Comparison of ENCODE assay signal across 11 cellular contexts in genomic region chr10:48496831-48497792, GRCh38.
DNase-seq lines count a peak whose midpoint lies in the region; ATAC-seq and TF ChIP-seq lines count a peak whose summit lies in the region.
"Had no signal": no experiment of that assay in that cellular context is flagged by ENCODE, and none has a peak within 500 bp of the region (broad histone marks: within the 10 kb centered on the region; RNA-seq: fewer than 3 reads in every experiment).

No MANE protein-coding gene starts in this region.

- ATAC-seq in SK-N-SH treated with all-trans-retinoic acid at 6 μM for 48 hours (peak; percentile 94), HG02678 (IDR thresholded peaks at IDR 0.05; ENCODE audit: unreplicated experiment) (no peak), HG02610 (IDR thresholded peaks at IDR 0.05; ENCODE audit: unreplicated experiment) (no peak), HG03520 (IDR thresholded peaks at IDR 0.05; ENCODE audit: unreplicated experiment) (no peak)

- DNase-seq in H4 (ENCODE audit: low spot score) = peak; percentile 68
- DNase-seq in fibroblast of the aortic adventitia (ENCODE audit: low read depth) = peak; percentile 79
- peak; percentile 17 for DNase-seq in retinal pigment epithelial cell (ENCODE audit: low read depth)
- no peak for DNase-seq in NCI-H345 (lab: John Stamatoyannopoulos, UW)
- DNase-seq: activated naive CD4-positive, alpha-beta T cell treated with anti-CD3 and anti-CD28 coated beads for 36 hours; NCI-H1092 treated with DMSO at 0.1 percent for 48 hours; stimulated activated naive CD4-positive, alpha-beta T cell treated with Interleukin-2 at 50 U/mL for 16 hours had no signal

- H3K4me3 ChIP-seq in fibroblast of the aortic adventitia (ENCODE audit: low read depth, low read length) (no peak overlapping the region), retinal pigment epithelial cell (ENCODE audit: low read length) (no peak overlapping the region)

- TF ChIP-seq CTCF in fibroblast of the aortic adventitia (IDR thresholded peaks at IDR 0.05; ENCODE audit: insufficient read depth, low read length) (no peak), retinal pigment epithelial cell (conservative IDR thresholded peaks at IDR 0.05; ENCODE audit: low read depth, low read length) (no peak)

TF ChIP-seq in SK-N-SH treated with all-trans-retinoic acid at 6 μM for 48 hours, 23 proteins besides CTCF, POLR2A, EP300 and RAD21:
- TF ChIP-seq ESRRG (CRISPR knock-in tag; IDR thresholded peaks at IDR 0.05) = no peak
- no peak for TF ChIP-seq ZNF565 (CRISPR knock-in tag; conservative IDR thresholded peaks at IDR 0.05; ENCODE audit: low read depth)
- TF ChIP-seq CSDC2 (CRISPR knock-in tag; IDR thresholded peaks at IDR 0.05) = no peak
- TF ChIP-seq ZFP3 (CRISPR knock-in tag; IDR thresholded peaks at IDR 0.05) = no peak
- TF ChIP-seq BACH2 (CRISPR knock-in tag; IDR thresholded peaks at IDR 0.05; ENCODE audit: borderline replicate concordance) = no peak
- TF ChIP-seq CSRNP3 (CRISPR knock-in tag; IDR thresholded peaks at IDR 0.05) = no peak
- TF ChIP-seq ARNTL (CRISPR knock-in tag; IDR thresholded peaks at IDR 0.05; ENCODE audit: borderline replicate concordance, low read depth) = no peak
- TF ChIP-seq ZFP30 (CRISPR knock-in tag; IDR thresholded peaks at IDR 0.05) = no peak
- TF ChIP-seq CREB5 (CRISPR knock-in tag; IDR thresholded peaks at IDR 0.05; ENCODE audit: low read depth) = no peak
- TF ChIP-seq ZNF8 (CRISPR knock-in tag; IDR thresholded peaks at IDR 0.05) = no peak
